10 cellular contexts compared by ENCODE assay signal in genomic region chr15:101256756-101257155, GRCh38. TPM values are rescaled to one million over a fixed set of nuclear protein-coding genes. Genes with fewer than 3 reads are reported as not detected.
A peak's percentile ranks its signal among the peaks of the same experiment; 100 is the strongest.
DNase-seq lines count a peak whose midpoint lies in the region; ATAC-seq and TF ChIP-seq lines count a peak whose summit lies in the region.
"Had no signal": no experiment of that assay in that cellular context is flagged by ENCODE, and none has a peak within 500 bp of the region (broad histone marks: within the 10 kb centered on the region; RNA-seq: fewer than 3 reads in every experiment).

No MANE protein-coding gene starts in this region.

- ATAC-seq in GM18498 (IDR thresholded peaks at IDR 0.05; ENCODE audit: unreplicated experiment): no peak

- DNase-seq in ELR (ENCODE audit: low read depth): peak; percentile 44
- DNase-seq in HT-29 (ENCODE audit: low spot score): peak; percentile 22
- peak; percentile 25 for DNase-seq in RPMI8226
- no peak for DNase-seq in fibroblast of the aortic adventitia (ENCODE audit: low read depth)
- no peak for DNase-seq in AG20443 (ENCODE audit: low spot score)
- no peak for DNase-seq in GOT3 (lab: John Stamatoyannopoulos, UW)
- DNase-seq in superior temporal gyrus (ENCODE audit: extremely low spot score): no peak
- DNase-seq: hypothalamus had no signal

- H3K4me3 ChIP-seq in fibroblast of the aortic adventitia (ENCODE audit: low read depth, low read length): no peak overlapping the region
- H3K4me3 ChIP-seq: SJSA1 had no signal

- peak; percentile 33 for TF ChIP-seq CTCF in fibroblast of the aortic adventitia (IDR thresholded peaks at IDR 0.05; ENCODE audit: insufficient read depth, low read length)

RNA-seq across cellular contexts. Expression of gene CHSY1, which starts 4.9 kb away (rescaled TPM):
- total RNA-seq in HT-29 (2014; rRNA removed; shearing (Covaris generic)): 6.9 and 7.4 TPM in 2 replicates
- 34.4 and 40.9 TPM in 2 replicates for total RNA-seq in fibroblast of the aortic adventitia (ENCODE audit: low replicate concordance)

RNA-seq across cellular contexts. Expression of gene SELENOS, which starts 20.5 kb away (rescaled TPM):
- total RNA-seq in HT-29 (2014; rRNA removed; shearing (Covaris generic)): 56.6 and 67.1 TPM in 2 replicates
- total RNA-seq in fibroblast of the aortic adventitia (ENCODE audit: low replicate concordance): 52.7 and 65.3 TPM in 2 replicates

RNA-seq across cellular contexts. Expression of gene SNRPA1, which starts 38.3 kb away (rescaled TPM):
- total RNA-seq in HT-29 (2014; rRNA removed; shearing (Covaris generic)): 57.3 and 63.0 TPM in 2 replicates
- total RNA-seq in fibroblast of the aortic adventitia (ENCODE audit: low replicate concordance): 17.5 and 26.2 TPM in 2 replicates

Comparison
In these comparisons a context has a peak if more than half of its experiments do, and no peak if none do; other contexts are left out.
1. DNase-seq: peak in ELR (single experiment), HT-29 (single experiment) and RPMI8226 (single experiment); none in fibroblast of the aortic adventitia (single experiment), AG20443 (single experiment), GOT3 (single experiment) and superior temporal gyrus (single experiment).